ENCODE assay signal across 9 cellular contexts in the genomic region with DNA sequence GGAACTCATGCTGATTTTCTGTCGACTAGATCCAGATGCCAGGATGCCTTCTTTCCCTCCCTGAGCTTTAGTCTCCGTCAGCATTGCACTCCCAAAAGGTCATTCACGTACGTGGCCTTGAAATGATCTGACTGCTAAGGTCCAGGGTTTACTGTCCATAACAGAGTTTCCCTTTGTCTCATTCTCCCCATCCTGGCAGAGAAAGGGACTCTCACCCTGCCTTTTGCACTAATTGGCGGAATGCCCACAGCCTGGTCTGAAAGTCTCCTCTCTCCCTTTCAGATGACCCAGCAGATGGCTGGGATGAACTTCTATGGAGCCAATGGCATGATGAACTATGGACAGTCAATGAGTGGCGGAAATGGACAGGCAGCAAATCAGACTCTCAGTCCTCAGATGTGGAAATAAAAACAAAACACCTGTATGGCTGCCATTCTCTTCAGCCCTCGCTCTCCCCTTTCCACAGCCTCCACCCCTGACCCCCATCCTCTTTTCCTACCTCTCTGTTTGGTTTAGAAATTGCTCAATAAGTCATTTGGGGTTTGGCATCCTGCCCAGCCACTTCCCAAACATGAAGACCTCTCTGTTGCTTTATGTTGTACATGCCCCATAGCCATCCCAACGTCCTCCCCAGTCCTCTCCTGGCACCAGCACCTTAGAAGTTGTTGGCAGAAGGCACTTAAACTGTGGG. TPM values are rescaled to one million over a fixed set of nuclear protein-coding genes. Genes with fewer than 3 reads are reported as not detected.
DNase-seq lines count a peak whose midpoint lies in the region; ATAC-seq and TF ChIP-seq lines count a peak whose summit lies in the region.
"Had no signal": no experiment of that assay in that cellular context is flagged by ENCODE, and none has a peak within 500 bp of the region (broad histone marks: within the 10 kb centered on the region; RNA-seq: fewer than 3 reads in every experiment).

No MANE protein-coding gene starts in this region.

- H3K4me3 Mint-ChIP-seq in activated CD4-positive, alpha-beta T cell treated with anti-CD3 and anti-CD28 coated beads, Interleukin-2, amount 10 ng/mL, durations not matched to agents 7 days and 5 days, result no peak overlapping the region

- TF ChIP-seq CTCF in fibroblast of villous mesenchyme (IDR thresholded peaks at IDR 0.05; ENCODE audit: insufficient read depth, low read depth, low read length), result no peak

- H3K27me3 Mint-ChIP-seq in activated CD4-positive, alpha-beta T cell treated with anti-CD3 and anti-CD28 coated beads, Interleukin-2, amount 10 ng/mL, durations not matched to agents 7 days and 5 days, result no peaks in the 10 kb centered on the region

- no peak for DNase-seq in activated CD4-positive, alpha-beta T cell treated with anti-CD3 and anti-CD28 coated beads, Interleukin-2, amount 10 ng/mL, durations not matched to agents 7 days and 5 days
- DNase-seq in activated CD4-positive, alpha-beta T cell treated with anti-CD3 and anti-CD28 coated beads, Interleukin-2, amount 50 U/mL, for 48 hours, result no peak
- DNase-seq in RPMI8226, result peak; percentile 11
- DNase-seq in fibroblast of villous mesenchyme (ENCODE audit: low read depth), result peak; percentile 70
- peak in 37 of 49 donors; percentile 6 to 69 (median 37) for DNase-seq in substantia nigra (lab: John Stamatoyannopoulos, UW)
- DNase-seq in NCI-H2227 (lab: John Stamatoyannopoulos, UW; ENCODE audit: unreplicated experiment), result no peak
- DNase-seq: BE2C had no signal

- peaks cover 6% of the 10 kb centered on the region for H3K9me3 Mint-ChIP-seq in activated CD4-positive, alpha-beta T cell treated with anti-CD3 and anti-CD28 coated beads, Interleukin-2, amount 10 ng/mL, durations not matched to agents 7 days and 5 days

- H3K4me3 ChIP-seq in fibroblast of villous mesenchyme (ENCODE audit: low read depth, low read length), result no peak overlapping the region

- CTCF ChIA-PET in activated CD4-positive, alpha-beta T cell treated with anti-CD3 and anti-CD28 coated beads, Interleukin-2, amount 10 ng/mL, durations not matched to agents 7 days and 5 days (lab: Charles Lee), result interaction anchor here (0.6 to 1.4 kb wide), 2 partner anchors 83 to 284 kb away, joined by 3 read pairs; no protein-coding TSS in a partner anchor

- H3K27ac Mint-ChIP-seq in activated CD4-positive, alpha-beta T cell treated with anti-CD3 and anti-CD28 coated beads, Interleukin-2, amount 10 ng/mL, durations not matched to agents 7 days and 5 days, result peak overlapping the region; percentile 26

- ATAC-seq in HG02840 (IDR thresholded peaks at IDR 0.05; ENCODE audit: low FRiP score, unreplicated experiment) (no peak), HG03175 (IDR thresholded peaks at IDR 0.05; ENCODE audit: unreplicated experiment) (no peak)

- H3K36me3 Mint-ChIP-seq in activated CD4-positive, alpha-beta T cell treated with anti-CD3 and anti-CD28 coated beads, Interleukin-2, amount 10 ng/mL, durations not matched to agents 7 days and 5 days (ENCODE audit: low read depth), result peaks cover 89% of the 10 kb centered on the region

- peaks cover 10% of the 10 kb centered on the region for H3K4me1 Mint-ChIP-seq in activated CD4-positive, alpha-beta T cell treated with anti-CD3 and anti-CD28 coated beads, Interleukin-2, amount 10 ng/mL, durations not matched to agents 7 days and 5 days

- peak overlapping the region; percentile 68 for H3K27ac ChIP-seq in substantia nigra (ENCODE audit: low read depth, low read length, poor library complexity, severe bottlenecking)

- POLR2A ChIA-PET in activated CD4-positive, alpha-beta T cell treated with anti-CD3 and anti-CD28 coated beads, Interleukin-2, amount 10 ng/mL, durations not matched to agents 7 days and 5 days (lab: Charles Lee), result no interaction called here

RNA-seq across cellular contexts. Expression of a gene that starts 28.4 kb away (rescaled TPM):
- total RNA-seq in activated CD4-positive, alpha-beta T cell treated with anti-CD3 and anti-CD28 coated beads, Interleukin-2, amount 10 ng/mL, durations not matched to agents 7 days and 5 days, result 1 to 10 TPM; 3.0 to 3.5 TPM
- 3.9 and 5.8 TPM in 2 replicates for total RNA-seq in fibroblast of villous mesenchyme

RNA-seq across cellular contexts. Expression of a gene that starts 48.3 kb away (rescaled TPM):
- total RNA-seq in activated CD4-positive, alpha-beta T cell treated with anti-CD3 and anti-CD28 coated beads, Interleukin-2, amount 10 ng/mL, durations not matched to agents 7 days and 5 days, result 100 to 1,000 TPM; 115 to 140 TPM
- total RNA-seq in fibroblast of villous mesenchyme, result 15.8 and 19.4 TPM in 2 replicates

RNA-seq across cellular contexts. Expression of a gene that starts 55.3 kb away (rescaled TPM):
- total RNA-seq in activated CD4-positive, alpha-beta T cell treated with anti-CD3 and anti-CD28 coated beads, Interleukin-2, amount 10 ng/mL, durations not matched to agents 7 days and 5 days, result 1 to 10 TPM; 2.5 to 2.7 TPM
- total RNA-seq in fibroblast of villous mesenchyme, result 4.5 and 4.7 TPM in 2 replicates

Comparison
In these comparisons a context has a peak if more than half of its experiments do, and no peak if none do; other contexts are left out.
1. DNase-seq: peak in RPMI8226 (single experiment), fibroblast of villous mesenchyme (single experiment) and substantia nigra (37 of 49); none in activated CD4-positive, alpha-beta T cell treated with anti-CD3 and anti-CD28 coated beads, Interleukin-2, amount 10 ng/mL, durations not matched to agents 7 days and 5 days (single experiment), activated CD4-positive, alpha-beta T cell treated with anti-CD3 and anti-CD28 coated beads, Interleukin-2, amount 50 U/mL, for 48 hours (0 of 2) and NCI-H2227 (single experiment).